In the genomic region with DNA sequence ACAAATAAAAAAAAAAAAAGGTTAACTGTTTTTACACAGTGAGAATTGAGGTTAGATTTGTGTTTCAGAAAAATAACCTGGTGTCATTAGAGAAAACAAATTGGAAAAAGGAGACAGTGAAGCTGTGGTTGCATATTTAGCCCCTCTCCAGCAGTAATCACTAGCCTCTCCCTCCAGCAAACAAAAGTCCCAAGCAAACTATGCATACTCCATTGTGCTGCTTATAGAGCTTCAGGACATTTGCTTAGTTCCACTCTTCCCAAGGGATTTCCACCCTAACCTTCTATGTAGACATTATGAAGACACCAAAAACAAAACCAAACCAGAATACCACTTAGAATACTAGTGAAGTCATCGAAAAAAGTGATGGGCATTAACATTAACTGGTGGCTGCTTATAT, we compare ENCODE assay signal across 29 cellular contexts.
"Had no signal": no experiment of that assay in that cellular context is flagged by ENCODE, and none has a peak within 500 bp of the region (broad histone marks: within the 10 kb centered on the region; RNA-seq: fewer than 3 reads in every experiment).

No MANE protein-coding gene starts in this region.

- H3K27me3 Mint-ChIP-seq: naive B cell; stimulated activated naive B cell treated with anti-CD40 and anti-IgM and Interleukin-4, amounts not matched to agents 10 μg/mL and 1 μg/mL and 100 μg/mL, for 72 hours had no signal

- DNase-seq: hypothalamus; immature natural killer cell; left ventricle myocardium inferior; mesendoderm; naive B cell; natural killer cell; nephron progenitor cell; nucleus accumbens; pancreas; posterior cingulate gyrus; retina; right cardiac atrium; stimulated activated CD4-positive, alpha-beta T cell treated with anti-CD3 and anti-CD28 coated beads, Interleukin-12 subunit alpha, Interleukin-12 subunit beta, amount 100 ng/mL, for 4 hours; stimulated activated CD4-positive, alpha-beta T cell treated with anti-CD3 and anti-CD28 coated beads, Interleukin-15, amount 100 ng/mL, for 24 hours; stimulated activated CD4-positive, alpha-beta T cell treated with anti-CD3 and anti-CD28 coated beads, Interleukin-2, amount 100 ng/mL, for 24 hours; stimulated activated CD4-positive, alpha-beta T cell treated with anti-CD3 and anti-CD28 coated beads, Interleukin-4, amount 100 ng/mL, for 1 hour; stimulated activated naive B cell treated with anti-CD40 and anti-IgM and Interleukin-4, amounts not matched to agents 10 μg/mL and 1 μg/mL and 100 μg/mL, for 72 hours; stimulated activated naive CD8-positive, alpha-beta T cell treated with anti-CD3 and anti-CD28 coated beads, Interleukin-15, Interleukin-2, amounts not matched to agents 100 U/mL and 50 U/mL, for 24 hours; stomach; testis; thyroid gland; transverse colon; upper lobe of left lung had no signal

- H3K4me3 ChIP-seq: left ventricle myocardium inferior, lung, pancreas, prostate gland, skin epidermis, stomach, testis, thyroid gland, transverse colon, upper lobe of left lung, vagina had no signal

- H3K27ac ChIP-seq: left ventricle myocardium inferior, pancreas, prostate gland, skin epidermis, stomach, testis, thyroid gland, transverse colon, upper lobe of left lung, vagina had no signal

- H3K4me3 Mint-ChIP-seq: immature natural killer cell; mesothelial cell of epicardium; naive B cell; natural killer cell; nephron progenitor cell; stimulated activated naive B cell treated with anti-CD40 and anti-IgM and Interleukin-4, amounts not matched to agents 10 μg/mL and 1 μg/mL and 100 μg/mL, for 72 hours had no signal

- H3K36me3 ChIP-seq: left ventricle myocardium inferior, pancreas, prostate gland, stomach, thyroid gland, transverse colon, upper lobe of left lung, vagina had no signal

- H3K9me3 Mint-ChIP-seq: mesothelial cell of epicardium; nephron progenitor cell; stimulated activated naive B cell treated with anti-CD40 and anti-IgM and Interleukin-4, amounts not matched to agents 10 μg/mL and 1 μg/mL and 100 μg/mL, for 72 hours had no signal

- H3K36me3 Mint-ChIP-seq: mesothelial cell of epicardium; naive B cell; natural killer cell; stimulated activated naive B cell treated with anti-CD40 and anti-IgM and Interleukin-4, amounts not matched to agents 10 μg/mL and 1 μg/mL and 100 μg/mL, for 72 hours had no signal

- H3K27ac Mint-ChIP-seq: immature natural killer cell; mesothelial cell of epicardium; natural killer cell; nephron progenitor cell; stimulated activated naive B cell treated with anti-CD40 and anti-IgM and Interleukin-4, amounts not matched to agents 10 μg/mL and 1 μg/mL and 100 μg/mL, for 72 hours had no signal

- H3K27me3 ChIP-seq: pancreas, stomach, testis, thyroid gland, transverse colon, upper lobe of left lung, vagina had no signal

- H3K4me1 Mint-ChIP-seq: immature natural killer cell; naive B cell; stimulated activated naive B cell treated with anti-CD40 and anti-IgM and Interleukin-4, amounts not matched to agents 10 μg/mL and 1 μg/mL and 100 μg/mL, for 72 hours had no signal

- H3K9me3 ChIP-seq: left ventricle myocardium inferior, pancreas, prostate gland, stomach, testis, thyroid gland, transverse colon, upper lobe of left lung, vagina had no signal

- ATAC-seq: natural killer cell; pancreas; right cardiac atrium; sciatic nerve; stimulated activated naive B cell treated with anti-CD40 and anti-IgM and Interleukin-4, amounts not matched to agents 10 μg/mL and 1 μg/mL and 100 μg/mL, for 72 hours; stimulated activated naive CD8-positive, alpha-beta T cell treated with anti-CD3 and anti-CD28 coated beads, Interleukin-15, Interleukin-2, amounts not matched to agents 100 U/mL and 50 U/mL, for 24 hours had no signal

- H3K4me1 ChIP-seq: left ventricle myocardium inferior, pancreas, prostate gland, stomach, testis, thyroid gland, transverse colon, upper lobe of left lung, vagina had no signal
